In genomic region chr11:116500002-116500832, GRCh38 we compare ENCODE assay signal across 12 cellular contexts.
"Had no signal": no experiment of that assay in that cellular context is flagged by ENCODE, and none has a peak within 500 bp of the region (broad histone marks: within the 10 kb centered on the region; RNA-seq: fewer than 3 reads in every experiment).

No MANE protein-coding gene starts in this region.

- H3K4me1 ChIP-seq: breast epithelium, foreskin keratinocyte, upper lobe of right lung had no signal

- DNase-seq: activated CD4-positive, alpha-beta T cell treated with anti-CD3 and anti-CD28 coated beads, Interleukin-2, amount 50 U/mL, for 4 hours; activated gamma-delta T cell; activated T-cell treated with anti-CD3 and anti-CD28 coated beads, Interleukin-2, amount 50 U/mL, for 4 hours; stimulated activated naive CD4-positive, alpha-beta T cell had no signal

- H3K36me3 Mint-ChIP-seq: activated CD8-positive, alpha-beta memory T cell treated with anti-CD3 and anti-CD28 coated beads, Interleukin-2, amount 10 ng/mL, durations not matched to agents 7 days and 5 days; activated naive CD8-positive, alpha-beta T cell treated with anti-CD3 and anti-CD28 coated beads for 36 hours; memory B cell had no signal

- H3K27ac ChIP-seq: breast epithelium, foreskin keratinocyte, upper lobe of right lung had no signal

- H3K36me3 ChIP-seq: breast epithelium, upper lobe of right lung had no signal

- H3K9me3 ChIP-seq: breast epithelium, upper lobe of right lung had no signal

- H3K27ac Mint-ChIP-seq: activated CD8-positive, alpha-beta memory T cell treated with anti-CD3 and anti-CD28 coated beads, Interleukin-2, amount 10 ng/mL, durations not matched to agents 7 days and 5 days; activated naive CD8-positive, alpha-beta T cell treated with anti-CD3 and anti-CD28 coated beads for 36 hours; memory B cell; progenitor cell of endocrine pancreas; T-helper 2 cell treated with Interferon-gamma antibody and Interleukin-4, amounts not matched to agents 5 μg/mL and 100 μg/mL, for 36 hours had no signal

- H3K4me3 ChIP-seq: breast epithelium, upper lobe of right lung had no signal

- H3K9me3 Mint-ChIP-seq: activated naive CD8-positive, alpha-beta T cell treated with anti-CD3 and anti-CD28 coated beads for 36 hours; activated T-cell treated with anti-CD3 and anti-CD28 coated beads, Interleukin-2, amount 50 U/mL, for 4 hours; memory B cell; T-helper 2 cell treated with Interferon-gamma antibody and Interleukin-4, amounts not matched to agents 5 μg/mL and 100 μg/mL, for 36 hours had no signal

- H3K4me1 Mint-ChIP-seq: activated CD8-positive, alpha-beta memory T cell treated with anti-CD3 and anti-CD28 coated beads, Interleukin-2, amount 10 ng/mL, durations not matched to agents 7 days and 5 days; activated naive CD8-positive, alpha-beta T cell treated with anti-CD3 and anti-CD28 coated beads for 36 hours had no signal

- H3K4me3 Mint-ChIP-seq: activated CD8-positive, alpha-beta memory T cell treated with anti-CD3 and anti-CD28 coated beads, Interleukin-2, amount 10 ng/mL, durations not matched to agents 7 days and 5 days; activated naive CD8-positive, alpha-beta T cell treated with anti-CD3 and anti-CD28 coated beads for 36 hours; activated T-cell treated with anti-CD3 and anti-CD28 coated beads, Interleukin-2, amount 50 U/mL, for 4 hours; memory B cell; T-helper 2 cell treated with Interferon-gamma antibody and Interleukin-4, amounts not matched to agents 5 μg/mL and 100 μg/mL, for 36 hours had no signal
